Comparison of ENCODE assay signal across 26 cellular contexts in genomic region chr4:6557185-6557584, GRCh38. TPM values are rescaled to one million over a fixed set of nuclear protein-coding genes. Genes with fewer than 3 reads are reported as not detected.
DNase-seq lines count a peak whose midpoint lies in the region; ATAC-seq, FAIRE-seq and TF ChIP-seq lines count a peak whose summit lies in the region.
"Had no signal": no experiment of that assay in that cellular context is flagged by ENCODE, and none has a peak within 500 bp of the region (broad histone marks: within the 10 kb centered on the region; RNA-seq: fewer than 3 reads in every experiment).

No MANE protein-coding gene starts in this region.

- TF ChIP-seq RAD21 in HepG2 (CRISPR knock-in tag; IDR thresholded peaks at IDR 0.05) (no peak), K562 (CRISPR knock-in tag; conservative IDR thresholded peaks at IDR 0.05 in 1 of 2, IDR thresholded peaks at IDR 0.05 in 1 of 2) (no peak)

- 8% methylated on average over 5 of the region's 5 CpGs for WGBS in HepG2 (ENCODE audit: low lambda C conversion rate)
- WGBS in right lobe of liver (ENCODE audit: insufficient coverage, low coverage, low lambda C conversion rate, missing lambda C conversion rate): 26% methylated on average over 5 of the region's 5 CpGs
- WGBS in K562 (ENCODE audit: insufficient coverage, low coverage, missing lambda C conversion rate): 0% methylated on average over 5 of the region's 5 CpGs

- DNase-seq in HepG2 (ENCODE audit: low spot score): no peak
- no peak for DNase-seq in right lobe of liver
- no peak for DNase-seq in K562 (ENCODE audit: extremely low read depth in 1 of 4, low spot score in 3 of 4)
- DNase-seq in glutamatergic neuron: no peak
- DNase-seq in effector memory CD8-positive, alpha-beta T cell: no peak
- DNase-seq: ACHN; BE2C; C1 segment of cervical spinal cord; CD4-positive, alpha-beta memory T cell; CD4-positive, CD25-positive, alpha-beta regulatory T cell; CD8-positive, alpha-beta memory T cell; COR-L47; DMS 273 treated with DMSO at 0.1 percent for 48 hours; DMS153; DMS53; DMS79; DND-41; EL; GDM1 had no signal

- TF ChIP-seq EP300 in HepG2 (IDR thresholded peaks at IDR 0.05; ENCODE audit: low read depth in 2 of 2, low read length in 2 of 2) (no peak), HepG2 (CRISPR knock-in tag; IDR thresholded peaks at IDR 0.05; ENCODE audit: borderline replicate concordance) (no peak), K562 (IDR thresholded peaks at IDR 0.05; ENCODE audit: low read length) (no peak)

- no peaks in the 10 kb centered on the region for H3K36me3 ChIP-seq in HepG2 (replicated peaks in 1 of 2; ENCODE audit: control insufficient read depth in 1 of 2, insufficient read depth in 2 of 2, low read length in 2 of 2)
- H3K36me3 ChIP-seq in right lobe of liver: no peaks in the 10 kb centered on the region
- no peaks in the 10 kb centered on the region for H3K36me3 ChIP-seq in K562 (ENCODE audit: control insufficient read depth, insufficient read depth, low read length)
- H3K36me3 ChIP-seq: BE2C, BLaER1 had no signal

- CTCF ChIA-PET in HepG2 (lab: Yijun Ruan, JAX; ENCODE audit: low intra/inter-chr PET ratio, low total read pairs): no interaction called here
- CTCF ChIA-PET in K562 (lab: Yijun Ruan, JAX; ENCODE audit: low intra/inter-chr PET ratio): no interaction called here

- TF ChIP-seq POLR2A in HepG2 (IDR thresholded peaks at IDR 0.05; ENCODE audit: insufficient read depth in 1 of 2, low read depth in 2 of 2, low read length in 2 of 2) (no peak), right lobe of liver (IDR thresholded peaks at IDR 0.05) (no peak), K562 (conservative IDR thresholded peaks at IDR 0.05) (no peak)

- intact Hi-C loops in HepG2 (cut with micrococcal nuclease; ENCODE audit: unreplicated experiment) (no loop called here), right lobe of liver (cut with DNase I) (loop anchor here in 1 of 2 donors (10.0 kb wide), 1 partner anchor 312 kb away; no protein-coding TSS in a partner anchor), K562 (cut with micrococcal nuclease) (no loop called here)

- no peak for ATAC-seq in HepG2
- ATAC-seq in right lobe of liver: no peak
- ATAC-seq in K562: no peak
- no peak for ATAC-seq in effector memory CD8-positive, alpha-beta T cell (replicated peaks)
- ATAC-seq in HG03039 (IDR thresholded peaks at IDR 0.05; ENCODE audit: unreplicated experiment): no peak
- ATAC-seq: GM12878 had no signal

- H3K9me3 Mint-ChIP-seq in glutamatergic neuron (ENCODE audit: unreplicated experiment): peaks cover 6% of the 10 kb centered on the region
- no peaks in the 10 kb centered on the region for H3K9me3 Mint-ChIP-seq in effector memory CD8-positive, alpha-beta T cell

- in situ Hi-C loops in HepG2 (cut with HindIII; ENCODE audit: extremely low pct_ligation_motif_present, low pct_unique_long_range_greater_than_20kb) (loop anchor here (25.0 kb wide), 1 partner anchor 320 kb away; no protein-coding TSS in a partner anchor), K562 (cut with MboI) (no loop called here)

- H3K4me2 ChIP-seq in HepG2 (ENCODE audit: low read depth, low read length) (no peak overlapping the region), K562 (ENCODE audit: insufficient read depth, low read length) (no peak overlapping the region)
- H3K4me2 ChIP-seq: BLaER1 had no signal

- H3K4me3 ChIP-seq in HepG2 (replicated peaks in 1 of 3; ENCODE audit: insufficient read depth in 1 of 3, low read depth in 2 of 3, low read length in 3 of 3) (no peak overlapping the region), right lobe of liver (no peak overlapping the region), K562 (no peak overlapping the region)
- H3K4me3 ChIP-seq: BLaER1, GM12878 had no signal

- H3K9me3 ChIP-seq in HepG2 (ENCODE audit: low read length) (no peaks in the 10 kb centered on the region), right lobe of liver (no peaks in the 10 kb centered on the region), K562 (replicated peaks; ENCODE audit: control insufficient read depth, insufficient read depth, low read depth, low read length) (no peaks in the 10 kb centered on the region)
- H3K9me3 ChIP-seq: BE2C had no signal

- H3K9ac ChIP-seq in HepG2 (ENCODE audit: insufficient read depth, low read depth, low read length) (no peak overlapping the region), K562 (ENCODE audit: insufficient read depth in 1 of 2, low read depth in 2 of 2, low read length in 2 of 2) (no peak overlapping the region)
- H3K9ac ChIP-seq: BLaER1 had no signal

- peak overlapping the region; percentile 48 for H3K4me3 Mint-ChIP-seq in glutamatergic neuron (ENCODE audit: unreplicated experiment)
- no peak overlapping the region for H3K4me3 Mint-ChIP-seq in effector memory CD8-positive, alpha-beta T cell
- H3K4me3 Mint-ChIP-seq: CD14-positive monocyte; CD4-positive, CD25-positive, alpha-beta regulatory T cell; CD8-positive, alpha-beta memory T cell had no signal

- H3K9me1 ChIP-seq in K562 (ENCODE audit: control insufficient read depth, insufficient read depth, low read length): no peaks in the 10 kb centered on the region

- H3K79me2 ChIP-seq in HepG2 (ENCODE audit: insufficient read depth, low read length) (no peaks in the 10 kb centered on the region), K562 (ENCODE audit: control insufficient read depth, insufficient read depth, low read length) (no peaks in the 10 kb centered on the region)

- POLR2A ChIA-PET in HepG2 (lab: Yijun Ruan, JAX) (no interaction called here), K562 (lab: Yijun Ruan, JAX) (interaction anchor here (0.6 kb wide), 1 partner anchor 525 kb away, joined by 3 read pairs; no protein-coding TSS in a partner anchor)

- peaks cover 33% of the 10 kb centered on the region for H3K27me3 Mint-ChIP-seq in glutamatergic neuron (ENCODE audit: unreplicated experiment)
- peaks cover 62 to 100% of the 10 kb centered on the region in 2 donors for H3K27me3 Mint-ChIP-seq in effector memory CD8-positive, alpha-beta T cell

- H3K27me3 ChIP-seq in HepG2 (ENCODE audit: control insufficient read depth in 1 of 2, insufficient read depth in 2 of 2, low read length in 2 of 2) (peaks cover 7 to 62% of the 10 kb centered on the region in 2 experiments; a peak in 3 of 5 replicates), right lobe of liver (no peaks in the 10 kb centered on the region), K562 (ENCODE audit: control insufficient read depth in 2 of 2, insufficient read depth in 2 of 2, low read length in 2 of 2) (peaks cover 16 to 61% of the 10 kb centered on the region in 2 experiments; a peak in 4 of 5 replicates)

- no peaks in the 10 kb centered on the region for H3K4me1 ChIP-seq in HepG2 (ENCODE audit: insufficient read depth, low read length)
- H3K4me1 ChIP-seq in right lobe of liver: no peaks in the 10 kb centered on the region
- H3K4me1 ChIP-seq in K562 (replicated peaks in 1 of 2; ENCODE audit: control insufficient read depth in 2 of 2, insufficient read depth in 2 of 2, low read length in 2 of 2): peaks cover 0 to 4% of the 10 kb centered on the region in 2 experiments; a peak in 1 of 5 replicates
- H3K4me1 ChIP-seq: BE2C had no signal

- FAIRE-seq in HepG2 (lab: Jason Lieb, UNC) (no peak), K562 (lab: Jason Lieb, UNC) (no peak)
- FAIRE-seq: GM12878, GM12892, GM18507 had no signal

- H3K36me3 Mint-ChIP-seq in glutamatergic neuron (ENCODE audit: unreplicated experiment): peaks cover 6% of the 10 kb centered on the region
- no peaks in the 10 kb centered on the region for H3K36me3 Mint-ChIP-seq in effector memory CD8-positive, alpha-beta T cell (ENCODE audit: insufficient read depth)
- H3K36me3 Mint-ChIP-seq: CD14-positive monocyte; CD4-positive, CD25-positive, alpha-beta regulatory T cell had no signal

- no peaks in the 10 kb centered on the region for H4K20me1 ChIP-seq in HepG2 (ENCODE audit: insufficient read depth, low read length)
- H4K20me1 ChIP-seq in K562 (replicated peaks; ENCODE audit: control insufficient read depth, insufficient read depth, low read length): peaks cover 14% of the 10 kb centered on the region; the same call in 1 of the 2 replicates
- H4K20me1 ChIP-seq: BLaER1 had no signal

- H3K27ac Mint-ChIP-seq in glutamatergic neuron (ENCODE audit: unreplicated experiment): peak overlapping the region; percentile 20
- H3K27ac Mint-ChIP-seq in effector memory CD8-positive, alpha-beta T cell: no peak overlapping the region
- H3K27ac Mint-ChIP-seq: CD14-positive monocyte; CD4-positive, alpha-beta memory T cell; CD4-positive, CD25-positive, alpha-beta regulatory T cell; CD8-positive, alpha-beta memory T cell had no signal

- TF ChIP-seq CTCF in HepG2 (CRISPR knock-in tag; IDR thresholded peaks at IDR 0.05) (no peak), right lobe of liver (IDR thresholded peaks at IDR 0.05) (no peak), K562 (IDR thresholded peaks at IDR 0.05 in 2 of 3, conservative IDR thresholded peaks at IDR 0.05 in 1 of 3; ENCODE audit: insufficient read depth in 2 of 3, low read depth in 1 of 3, low read length in 3 of 3) (no peak), glutamatergic neuron (IDR thresholded peaks at IDR 0.05; ENCODE audit: partially characterized antibody, unreplicated experiment) (no peak)

- no peak overlapping the region for H2AFZ ChIP-seq in HepG2 (ENCODE audit: low read length)
- no peak overlapping the region for H2AFZ ChIP-seq in K562 (ENCODE audit: low read depth, low read length)

- H3K4me1 Mint-ChIP-seq in glutamatergic neuron (ENCODE audit: low read depth, unreplicated experiment): peaks cover 7% of the 10 kb centered on the region
- H3K4me1 Mint-ChIP-seq in effector memory CD8-positive, alpha-beta T cell (ENCODE audit: low read depth in 2 of 2): peaks cover 0 to 11% of the 10 kb centered on the region in 2 donors
- H3K4me1 Mint-ChIP-seq: CD14-positive monocyte had no signal

- BruUV-seq in HepG2 (replicated peaks; lab: Mats Ljungman, UMichigan) (no TSS peak), K562 (replicated peaks; lab: Mats Ljungman, UMichigan) (no TSS peak)

- H3K27ac ChIP-seq in HepG2 (ENCODE audit: extremely low read length, insufficient read depth, low read length) (no peak overlapping the region), right lobe of liver (no peak overlapping the region), K562 (ENCODE audit: extremely low read depth, low read depth, low read length) (no peak overlapping the region)
- H3K27ac ChIP-seq: 22Rv1, BLaER1 had no signal

RNA-seq across cellular contexts. Expression of gene MAN2B2, which starts 17.8 kb away (rescaled TPM):
- total RNA-seq in HepG2 (2016; rRNA removed; fragmentation: Illumina TruSeq; extraction: Trizol) (2.8 and 5.4 TPM in 2 replicates), right lobe of liver (10 to 100 TPM; 22.3 to 34.1 (median 27.5) TPM), K562 (2014; rRNA removed) (5.3 and 6.0 TPM in 2 replicates), K562 (2014; rRNA removed; fragmentation: Illumina TruSeq; extraction: Trizol) (1.7 TPM in 2 replicates), K562 (2015; rRNA removed; fragmentation: Illumina TruSeq; extraction: Trizol) (3.8 and 4.1 TPM in 2 replicates), K562 (2021) (8.5 and 8.8 TPM in 2 replicates), glutamatergic neuron (ENCODE audit: unreplicated experiment) (15.5 TPM)
- total RNA-seq in HepG2 (2016; cell fraction: cytosol; rRNA removed; fragmentation: Illumina TruSeq; extraction: Trizol; ENCODE audit: low read depth): 0.62 and 0.71 TPM in 2 replicates
- 2.0 and 5.4 TPM in 2 replicates for total RNA-seq in HepG2 (2016; cell fraction: insoluble cytoplasmic fraction; rRNA removed; fragmentation: Illumina TruSeq; extraction: Trizol)
- 1.1 and 1.2 TPM in 2 replicates for total RNA-seq in HepG2 (2016; cell fraction: membrane; rRNA removed; fragmentation: Illumina TruSeq; extraction: Trizol)
- total RNA-seq in HepG2 (2016; cell fraction: nucleus; rRNA removed; fragmentation: Illumina TruSeq; extraction: Trizol): 6.3 and 8.0 TPM in 2 replicates
- polyA plus RNA-seq in HepG2 (2011; rRNA removed) (4.8 and 6.4 TPM in 2 replicates), K562 (2011; rRNA removed) (2.5 and 3.7 TPM in 2 replicates), K562 (2014; fragmentation: Illumina TruSeq; extraction: Trizol) (3.7 and 4.8 TPM in 2 replicates), K562 (2014; fragmentation: Nextera tagmentation; extraction: Ambion mirVana) (under 1 TPM; 0.21 to 0.27 TPM), K562 (2014; rRNA removed) (4.2 and 4.9 TPM in 2 replicates)
- polyA plus RNA-seq in HepG2 (2011; cell fraction: cytosol; rRNA removed): 4.7 and 6.1 TPM in 2 replicates
- polyA plus RNA-seq in HepG2 (2011; cell fraction: nucleus; rRNA removed): 14.1 and 16.0 TPM in 2 replicates
- 4.4 and 4.5 TPM in 2 replicates for polyA plus RNA-seq in HepG2 (2012)
- polyA plus RNA-seq in HepG2 (2016; cell fraction: cytosol; fragmentation: Illumina TruSeq; extraction: Trizol; ENCODE audit: low read depth): 0.44 TPM in 2 replicates
- 2.4 and 3.0 TPM in 2 replicates for polyA plus RNA-seq in HepG2 (2016; cell fraction: insoluble cytoplasmic fraction; fragmentation: Illumina TruSeq; extraction: Trizol; ENCODE audit: low read depth)
- polyA plus RNA-seq in HepG2 (2016; cell fraction: membrane; fragmentation: Illumina TruSeq; extraction: Trizol; ENCODE audit: low read depth): 0.70 and 0.92 TPM in 2 replicates
- 14.4 and 14.5 TPM in 2 replicates for polyA plus RNA-seq in HepG2 (2016; cell fraction: nucleus; fragmentation: Illumina TruSeq; extraction: Trizol; ENCODE audit: insufficient read depth, low read depth)
- 9.0 and 18.8 TPM in 2 replicates for polyA minus RNA-seq in HepG2 (2011; rRNA and poly(A)+ RNA removed; ENCODE audit: low replicate concordance)
- polyA minus RNA-seq in HepG2 (2011; cell fraction: cytosol; rRNA and poly(A)+ RNA removed): 7.6 and 8.0 TPM in 2 replicates
- 5.0 and 6.2 TPM in 2 replicates for polyA minus RNA-seq in HepG2 (2011; cell fraction: nucleus; rRNA and poly(A)+ RNA removed)
- total RNA-seq in K562 (2011; cell fraction: chromatin; rRNA removed; ENCODE audit: low replicate concordance): 7.7 and 16.2 TPM in 2 replicates
- 17.6 and 18.3 TPM in 2 replicates for total RNA-seq in K562 (2011; cell fraction: nucleolus; rRNA removed)
- 12.6 TPM in 2 replicates for total RNA-seq in K562 (2011; cell fraction: nucleoplasm; rRNA removed)
- polyA plus RNA-seq in K562 (2011; cell fraction: cytosol; rRNA removed): 3.8 and 8.3 TPM in 2 replicates
- polyA plus RNA-seq in K562 (2011; cell fraction: nucleus; rRNA removed): 8.0 and 12.5 TPM in 2 replicates
- polyA plus RNA-seq in K562 (2012): 5.9 and 18.3 TPM in 2 replicates
- 2.5 and 3.6 TPM in 2 replicates for polyA minus RNA-seq in K562 (2011; rRNA and poly(A)+ RNA removed)
- 6.9 and 13.0 TPM in 2 replicates for polyA minus RNA-seq in K562 (2011; cell fraction: cytosol; rRNA and poly(A)+ RNA removed)
- 5.7 and 6.0 TPM in 2 replicates for polyA minus RNA-seq in K562 (2011; cell fraction: nucleus; rRNA and poly(A)+ RNA removed)

Comparison
In these comparisons a context has a peak if more than half of its experiments do, and no peak if none do; other contexts are left out.
1. Of the 241 proteins assayed by ChIP-seq in both HepG2 and K562: peak only in HepG2: none; only in K562: MAFG; in both: MAFF and MAFK; in neither: 237; mixed calls (peak in some experiments, not most) for 1.